Comparison of ENCODE assay signal across 1 cellular context in the genomic region with DNA sequence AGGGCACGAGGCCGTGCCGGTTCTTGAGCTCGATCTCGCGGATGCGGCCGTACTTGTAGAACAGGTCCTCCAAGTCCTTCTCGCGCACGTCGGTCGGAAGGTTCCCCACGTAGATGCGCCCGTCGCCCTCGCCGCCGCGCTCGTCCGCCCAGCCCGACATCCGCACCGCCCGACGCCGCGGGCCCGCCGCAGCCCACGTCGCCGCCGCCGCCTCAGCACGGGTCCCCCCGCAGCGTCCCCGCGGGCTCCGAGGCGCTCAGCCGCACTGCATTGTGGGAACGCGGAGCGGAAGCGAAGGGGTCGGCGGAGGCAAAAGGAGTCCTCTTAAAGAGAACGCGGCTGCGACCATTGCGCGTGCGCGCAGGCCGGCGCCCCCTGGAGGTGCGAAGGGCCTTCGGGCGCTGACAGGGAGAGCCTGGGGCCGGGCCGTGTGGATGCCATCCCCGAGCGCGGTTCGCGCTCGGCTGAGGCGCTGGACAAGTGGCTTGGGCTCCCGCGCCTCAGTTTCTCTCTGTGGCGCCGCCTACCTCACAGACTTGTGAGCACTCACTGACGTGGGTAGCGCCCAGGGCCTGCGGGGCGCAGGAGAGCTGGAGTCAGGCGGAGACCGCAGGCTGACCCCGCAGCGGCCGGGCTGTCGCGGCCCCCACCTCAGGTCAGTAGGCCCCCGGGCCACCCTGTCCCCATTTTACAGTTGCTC.
A peak's percentile ranks its signal among the peaks of the same experiment; 100 is the strongest.
TF ChIP-seq lines count a peak whose summit lies in the region.

A gene with protein sequence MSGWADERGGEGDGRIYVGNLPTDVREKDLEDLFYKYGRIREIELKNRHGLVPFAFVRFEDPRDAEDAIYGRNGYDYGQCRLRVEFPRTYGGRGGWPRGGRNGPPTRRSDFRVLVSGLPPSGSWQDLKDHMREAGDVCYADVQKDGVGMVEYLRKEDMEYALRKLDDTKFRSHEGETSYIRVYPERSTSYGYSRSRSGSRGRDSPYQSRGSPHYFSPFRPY (minus strand): TSS at position 299 of the 700 bp plus-strand sequence. CDS start 139 bp downstream, at position 160.

TF ChIP-seq in K562, 482 proteins besides CTCF, POLR2A, EP300 and RAD21 (continued from another document and continues in another):
- TF ChIP-seq, protein P1, sequence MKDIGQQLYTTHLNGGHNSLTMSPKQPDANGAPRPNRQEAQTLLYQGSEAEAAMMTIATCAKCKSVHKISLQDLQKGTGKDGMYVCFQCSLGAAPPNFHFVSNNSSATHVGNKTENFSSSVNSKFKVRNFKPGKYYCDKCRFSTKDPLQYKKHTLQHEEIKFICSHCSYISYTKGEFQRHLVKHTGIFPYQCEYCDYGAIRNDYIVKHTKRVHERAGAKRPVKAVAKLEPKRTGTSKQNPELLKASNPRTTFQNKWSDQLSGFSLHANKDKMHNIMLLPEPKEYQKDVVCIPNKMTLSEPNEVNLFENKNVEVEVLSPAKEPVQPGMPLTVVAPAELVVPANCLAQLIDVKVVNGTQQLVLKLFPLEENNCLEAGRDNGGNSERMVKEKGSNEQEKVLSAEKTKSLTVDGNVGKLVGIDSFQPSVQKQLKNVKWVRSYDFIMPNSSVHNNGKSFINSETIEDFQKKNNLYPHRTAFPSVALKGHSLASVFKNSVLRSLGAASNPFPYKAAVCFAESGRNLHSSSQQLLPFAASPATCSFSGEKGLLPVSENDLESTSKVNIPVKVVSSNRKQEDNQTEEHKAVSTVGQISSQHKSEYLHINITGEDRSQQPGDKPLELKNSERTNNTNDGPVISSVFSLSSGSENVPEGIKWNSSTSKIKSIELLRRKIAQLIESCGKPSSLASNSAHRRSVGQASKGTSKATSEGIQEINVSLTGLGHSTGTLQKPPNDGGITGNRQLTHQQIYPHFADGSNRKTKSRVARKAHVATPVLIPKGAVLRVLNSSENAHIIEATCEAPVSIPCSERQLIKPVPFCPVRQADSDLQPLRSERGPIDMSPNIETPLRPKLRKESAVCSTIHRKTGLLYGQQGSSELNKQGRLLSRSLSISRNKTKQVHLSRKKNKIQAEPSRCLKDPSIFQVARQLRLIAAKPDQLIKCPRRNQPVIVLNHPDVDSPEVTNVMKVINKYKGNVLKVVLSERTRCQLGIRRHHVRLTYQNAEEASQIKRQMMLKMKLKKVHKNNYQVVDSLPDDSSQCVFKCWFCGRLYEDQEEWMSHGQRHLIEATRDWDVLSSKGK (CRISPR knock-in tag; IDR thresholded peaks at IDR 0.05), result no peak
- TF ChIP-seq, protein P2, sequence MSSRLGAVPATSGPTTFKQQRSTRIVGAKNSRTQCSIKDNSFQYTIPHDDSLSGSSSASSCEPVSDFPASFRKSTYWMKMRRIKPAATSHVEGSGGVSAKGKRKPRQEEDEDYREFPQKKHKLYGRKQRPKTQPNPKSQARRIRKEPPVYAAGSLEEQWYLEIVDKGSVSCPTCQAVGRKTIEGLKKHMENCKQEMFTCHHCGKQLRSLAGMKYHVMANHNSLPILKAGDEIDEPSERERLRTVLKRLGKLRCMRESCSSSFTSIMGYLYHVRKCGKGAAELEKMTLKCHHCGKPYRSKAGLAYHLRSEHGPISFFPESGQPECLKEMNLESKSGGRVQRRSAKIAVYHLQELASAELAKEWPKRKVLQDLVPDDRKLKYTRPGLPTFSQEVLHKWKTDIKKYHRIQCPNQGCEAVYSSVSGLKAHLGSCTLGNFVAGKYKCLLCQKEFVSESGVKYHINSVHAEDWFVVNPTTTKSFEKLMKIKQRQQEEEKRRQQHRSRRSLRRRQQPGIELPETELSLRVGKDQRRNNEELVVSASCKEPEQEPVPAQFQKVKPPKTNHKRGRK (tag; IDR thresholded peaks at IDR 0.05), result no peak
- TF ChIP-seq JUN (IDR thresholded peaks at IDR 0.05; ENCODE audit: borderline replicate concordance, low read depth, low read length) (no peak), JUN (CRISPR knock-in tag; IDR thresholded peaks at IDR 0.05; ENCODE audit: borderline replicate concordance) (no peak), ZNF3 (CRISPR knock-in tag; IDR thresholded peaks at IDR 0.05) (no peak), SMARCA5 (IDR thresholded peaks at IDR 0.05) (no peak), POLR2AphosphoS2 (IDR thresholded peaks at IDR 0.05; ENCODE audit: low read length) (peak; percentile 47; the same call in 1 of the 2 replicates), MED1 (CRISPR knock-in tag; IDR thresholded peaks at IDR 0.05; ENCODE audit: borderline replicate concordance) (no peak), MIER1 (IDR thresholded peaks at IDR 0.05; ENCODE audit: low read depth) (no peak), MEIS2 (IDR thresholded peaks at IDR 0.05; ENCODE audit: partially characterized antibody) (peak; percentile 84), PHF20 (IDR thresholded peaks at IDR 0.05; ENCODE audit: partially characterized antibody) (peak; percentile 53), C11orf30 (IDR thresholded peaks at IDR 0.05; ENCODE audit: low read depth) (peak; percentile 29), MYBL2 (IDR thresholded peaks at IDR 0.05; ENCODE audit: low read depth) (no peak), MYBL2 (CRISPR knock-in tag; IDR thresholded peaks at IDR 0.05; ENCODE audit: borderline replicate concordance) (no peak), MECOM (CRISPR knock-in tag; IDR thresholded peaks at IDR 0.05) (no peak), NUFIP1 (IDR thresholded peaks at IDR 0.05; ENCODE audit: partially characterized antibody) (no peak), ZFPM2 (CRISPR knock-in tag; IDR thresholded peaks at IDR 0.05) (peak; percentile 26; the same call in 1 of the 2 replicates), NCOA4 (IDR thresholded peaks at IDR 0.05; ENCODE audit: partially characterized antibody) (no peak), ZNF347 (CRISPR knock-in tag; IDR thresholded peaks at IDR 0.05; ENCODE audit: low read depth) (no peak), KDM5B (IDR thresholded peaks at IDR 0.05; ENCODE audit: insufficient replicate concordance, low read depth, low read length) (peak; percentile 73), HOXB6 (CRISPR knock-in tag; IDR thresholded peaks at IDR 0.05; ENCODE audit: borderline replicate concordance) (no peak), GATA2 (CRISPR knock-in tag; IDR thresholded peaks at IDR 0.05) (no peak), ADNP (tag; IDR thresholded peaks at IDR 0.05) (no peak), PHF21A (IDR thresholded peaks at IDR 0.05; ENCODE audit: borderline replicate concordance, low read depth) (0 out of 2 replicates have a peak, but pooled peaks have one; percentile 12), ZNF717 (CRISPR knock-in tag; IDR thresholded peaks at IDR 0.05) (no peak), LARP7 (IDR thresholded peaks at IDR 0.05) (no peak), CBFB (CRISPR knock-in tag; IDR thresholded peaks at IDR 0.05) (no peak), CCAR2 (IDR thresholded peaks at IDR 0.05; ENCODE audit: low read depth, low read length) (no peak), HDAC6 (IDR thresholded peaks at IDR 0.05; ENCODE audit: low read depth, low read length) (no peak), FOXA1 (IDR thresholded peaks at IDR 0.05; ENCODE audit: borderline replicate concordance) (no peak), MTF1 (CRISPR knock-in tag; IDR thresholded peaks at IDR 0.05; ENCODE audit: borderline replicate concordance) (no peak), ZNF79 (CRISPR knock-in tag; IDR thresholded peaks at IDR 0.05; ENCODE audit: low read depth) (no peak), MXI1 (IDR thresholded peaks at IDR 0.05; ENCODE audit: low read depth, low read length) (no peak; the same call in 1 of the 2 replicates)
- TF ChIP-seq, protein P3, sequence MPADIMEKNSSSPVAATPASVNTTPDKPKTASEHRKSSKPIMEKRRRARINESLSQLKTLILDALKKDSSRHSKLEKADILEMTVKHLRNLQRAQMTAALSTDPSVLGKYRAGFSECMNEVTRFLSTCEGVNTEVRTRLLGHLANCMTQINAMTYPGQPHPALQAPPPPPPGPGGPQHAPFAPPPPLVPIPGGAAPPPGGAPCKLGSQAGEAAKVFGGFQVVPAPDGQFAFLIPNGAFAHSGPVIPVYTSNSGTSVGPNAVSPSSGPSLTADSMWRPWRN (IDR thresholded peaks at IDR 0.05; ENCODE audit: low read depth), result no peak
- TF ChIP-seq, protein P4, sequence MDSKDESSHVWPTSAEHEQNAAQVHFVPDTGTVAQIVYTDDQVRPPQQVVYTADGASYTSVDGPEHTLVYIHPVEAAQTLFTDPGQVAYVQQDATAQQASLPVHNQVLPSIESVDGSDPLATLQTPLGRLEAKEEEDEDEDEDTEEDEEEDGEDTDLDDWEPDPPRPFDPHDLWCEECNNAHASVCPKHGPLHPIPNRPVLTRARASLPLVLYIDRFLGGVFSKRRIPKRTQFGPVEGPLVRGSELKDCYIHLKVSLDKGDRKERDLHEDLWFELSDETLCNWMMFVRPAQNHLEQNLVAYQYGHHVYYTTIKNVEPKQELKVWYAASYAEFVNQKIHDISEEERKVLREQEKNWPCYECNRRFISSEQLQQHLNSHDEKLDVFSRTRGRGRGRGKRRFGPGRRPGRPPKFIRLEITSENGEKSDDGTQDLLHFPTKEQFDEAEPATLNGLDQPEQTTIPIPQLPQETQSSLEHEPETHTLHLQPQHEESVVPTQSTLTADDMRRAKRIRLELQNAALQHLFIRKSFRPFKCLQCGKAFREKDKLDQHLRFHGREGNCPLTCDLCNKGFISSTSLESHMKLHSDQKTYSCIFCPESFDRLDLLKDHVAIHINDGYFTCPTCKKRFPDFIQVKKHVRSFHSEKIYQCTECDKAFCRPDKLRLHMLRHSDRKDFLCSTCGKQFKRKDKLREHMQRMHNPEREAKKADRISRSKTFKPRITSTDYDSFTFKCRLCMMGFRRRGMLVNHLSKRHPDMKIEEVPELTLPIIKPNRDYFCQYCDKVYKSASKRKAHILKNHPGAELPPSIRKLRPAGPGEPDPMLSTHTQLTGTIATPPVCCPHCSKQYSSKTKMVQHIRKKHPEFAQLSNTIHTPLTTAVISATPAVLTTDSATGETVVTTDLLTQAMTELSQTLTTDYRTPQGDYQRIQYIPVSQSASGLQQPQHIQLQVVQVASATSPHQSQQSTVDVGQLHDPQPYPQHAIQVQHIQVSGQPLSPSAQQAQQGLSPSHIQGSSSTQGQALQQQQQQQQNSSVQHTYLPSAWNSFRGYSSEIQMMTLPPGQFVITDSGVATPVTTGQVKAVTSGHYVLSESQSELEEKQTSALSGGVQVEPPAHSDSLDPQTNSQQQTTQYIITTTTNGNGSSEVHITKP (IDR thresholded peaks at IDR 0.05; ENCODE audit: partially characterized antibody), result peak; percentile 10
- TF ChIP-seq, protein P5, sequence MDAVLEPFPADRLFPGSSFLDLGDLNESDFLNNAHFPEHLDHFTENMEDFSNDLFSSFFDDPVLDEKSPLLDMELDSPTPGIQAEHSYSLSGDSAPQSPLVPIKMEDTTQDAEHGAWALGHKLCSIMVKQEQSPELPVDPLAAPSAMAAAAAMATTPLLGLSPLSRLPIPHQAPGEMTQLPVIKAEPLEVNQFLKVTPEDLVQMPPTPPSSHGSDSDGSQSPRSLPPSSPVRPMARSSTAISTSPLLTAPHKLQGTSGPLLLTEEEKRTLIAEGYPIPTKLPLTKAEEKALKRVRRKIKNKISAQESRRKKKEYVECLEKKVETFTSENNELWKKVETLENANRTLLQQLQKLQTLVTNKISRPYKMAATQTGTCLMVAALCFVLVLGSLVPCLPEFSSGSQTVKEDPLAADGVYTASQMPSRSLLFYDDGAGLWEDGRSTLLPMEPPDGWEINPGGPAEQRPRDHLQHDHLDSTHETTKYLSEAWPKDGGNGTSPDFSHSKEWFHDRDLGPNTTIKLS (IDR thresholded peaks at IDR 0.05; ENCODE audit: borderline replicate concordance, low read depth), result peak; percentile 63
- TF ChIP-seq, protein P6, sequence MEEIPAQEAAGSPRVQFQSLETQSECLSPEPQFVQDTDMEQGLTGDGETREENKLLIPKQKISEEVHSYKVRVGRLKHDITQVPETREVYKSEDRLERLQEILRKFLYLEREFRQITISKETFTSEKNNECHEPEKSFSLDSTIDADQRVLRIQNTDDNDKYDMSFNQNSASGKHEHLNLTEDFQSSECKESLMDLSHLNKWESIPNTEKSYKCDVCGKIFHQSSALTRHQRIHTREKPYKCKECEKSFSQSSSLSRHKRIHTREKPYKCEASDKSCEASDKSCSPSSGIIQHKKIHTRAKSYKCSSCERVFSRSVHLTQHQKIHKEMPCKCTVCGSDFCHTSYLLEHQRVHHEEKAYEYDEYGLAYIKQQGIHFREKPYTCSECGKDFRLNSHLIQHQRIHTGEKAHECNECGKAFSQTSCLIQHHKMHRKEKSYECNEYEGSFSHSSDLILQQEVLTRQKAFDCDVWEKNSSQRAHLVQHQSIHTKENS (CRISPR knock-in tag; IDR thresholded peaks at IDR 0.05), result no peak
- TF ChIP-seq, protein P7, sequence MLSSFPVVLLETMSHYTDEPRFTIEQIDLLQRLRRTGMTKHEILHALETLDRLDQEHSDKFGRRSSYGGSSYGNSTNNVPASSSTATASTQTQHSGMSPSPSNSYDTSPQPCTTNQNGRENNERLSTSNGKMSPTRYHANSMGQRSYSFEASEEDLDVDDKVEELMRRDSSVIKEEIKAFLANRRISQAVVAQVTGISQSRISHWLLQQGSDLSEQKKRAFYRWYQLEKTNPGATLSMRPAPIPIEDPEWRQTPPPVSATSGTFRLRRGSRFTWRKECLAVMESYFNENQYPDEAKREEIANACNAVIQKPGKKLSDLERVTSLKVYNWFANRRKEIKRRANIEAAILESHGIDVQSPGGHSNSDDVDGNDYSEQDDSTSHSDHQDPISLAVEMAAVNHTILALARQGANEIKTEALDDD (IDR thresholded peaks at IDR 0.05), result no peak
- TF ChIP-seq, protein P8, sequence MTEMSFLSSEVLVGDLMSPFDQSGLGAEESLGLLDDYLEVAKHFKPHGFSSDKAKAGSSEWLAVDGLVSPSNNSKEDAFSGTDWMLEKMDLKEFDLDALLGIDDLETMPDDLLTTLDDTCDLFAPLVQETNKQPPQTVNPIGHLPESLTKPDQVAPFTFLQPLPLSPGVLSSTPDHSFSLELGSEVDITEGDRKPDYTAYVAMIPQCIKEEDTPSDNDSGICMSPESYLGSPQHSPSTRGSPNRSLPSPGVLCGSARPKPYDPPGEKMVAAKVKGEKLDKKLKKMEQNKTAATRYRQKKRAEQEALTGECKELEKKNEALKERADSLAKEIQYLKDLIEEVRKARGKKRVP (CRISPR knock-in tag; IDR thresholded peaks at IDR 0.05), result 0 out of 2 replicates have a peak, but pooled peaks have one; percentile 12
- TF ChIP-seq, protein P9, sequence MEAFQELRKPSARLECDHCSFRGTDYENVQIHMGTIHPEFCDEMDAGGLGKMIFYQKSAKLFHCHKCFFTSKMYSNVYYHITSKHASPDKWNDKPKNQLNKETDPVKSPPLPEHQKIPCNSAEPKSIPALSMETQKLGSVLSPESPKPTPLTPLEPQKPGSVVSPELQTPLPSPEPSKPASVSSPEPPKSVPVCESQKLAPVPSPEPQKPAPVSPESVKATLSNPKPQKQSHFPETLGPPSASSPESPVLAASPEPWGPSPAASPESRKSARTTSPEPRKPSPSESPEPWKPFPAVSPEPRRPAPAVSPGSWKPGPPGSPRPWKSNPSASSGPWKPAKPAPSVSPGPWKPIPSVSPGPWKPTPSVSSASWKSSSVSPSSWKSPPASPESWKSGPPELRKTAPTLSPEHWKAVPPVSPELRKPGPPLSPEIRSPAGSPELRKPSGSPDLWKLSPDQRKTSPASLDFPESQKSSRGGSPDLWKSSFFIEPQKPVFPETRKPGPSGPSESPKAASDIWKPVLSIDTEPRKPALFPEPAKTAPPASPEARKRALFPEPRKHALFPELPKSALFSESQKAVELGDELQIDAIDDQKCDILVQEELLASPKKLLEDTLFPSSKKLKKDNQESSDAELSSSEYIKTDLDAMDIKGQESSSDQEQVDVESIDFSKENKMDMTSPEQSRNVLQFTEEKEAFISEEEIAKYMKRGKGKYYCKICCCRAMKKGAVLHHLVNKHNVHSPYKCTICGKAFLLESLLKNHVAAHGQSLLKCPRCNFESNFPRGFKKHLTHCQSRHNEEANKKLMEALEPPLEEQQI (IDR thresholded peaks at IDR 0.05), result no peak
